1 cellular context compared by ENCODE assay signal in the genomic region with DNA sequence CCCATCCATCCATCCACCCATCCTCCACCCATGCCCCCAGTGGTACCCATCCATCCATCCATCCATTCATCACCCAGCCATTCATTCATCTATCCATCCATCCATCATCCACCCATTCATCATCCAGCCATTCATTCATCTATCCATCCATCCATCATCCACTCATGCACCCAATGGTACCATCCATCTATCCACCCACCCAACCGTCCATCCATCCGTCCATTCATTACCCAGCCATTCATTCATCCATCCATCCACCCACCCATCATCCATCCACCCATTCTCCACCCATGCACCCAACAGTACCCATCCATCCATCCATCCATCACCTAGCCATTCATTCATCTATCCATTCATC.
TF ChIP-seq lines count a peak whose summit lies in the region.

No MANE protein-coding gene starts in this region.

TF ChIP-seq in GM12878, 131 proteins besides CTCF, POLR2A, EP300 and RAD21:
- TF ChIP-seq PAX8 (IDR thresholded peaks at IDR 0.05) (no peak), HDGF (IDR thresholded peaks at IDR 0.05) (0 out of 2 replicates have a peak, but pooled peaks have one; percentile 18), MTA3 (IDR thresholded peaks at IDR 0.05; ENCODE audit: borderline replicate concordance, low read length) (peak; percentile 42; the same call in 1 of the 2 replicates)
